Comparison of ENCODE assay signal across 9 cellular contexts in the genomic region with DNA sequence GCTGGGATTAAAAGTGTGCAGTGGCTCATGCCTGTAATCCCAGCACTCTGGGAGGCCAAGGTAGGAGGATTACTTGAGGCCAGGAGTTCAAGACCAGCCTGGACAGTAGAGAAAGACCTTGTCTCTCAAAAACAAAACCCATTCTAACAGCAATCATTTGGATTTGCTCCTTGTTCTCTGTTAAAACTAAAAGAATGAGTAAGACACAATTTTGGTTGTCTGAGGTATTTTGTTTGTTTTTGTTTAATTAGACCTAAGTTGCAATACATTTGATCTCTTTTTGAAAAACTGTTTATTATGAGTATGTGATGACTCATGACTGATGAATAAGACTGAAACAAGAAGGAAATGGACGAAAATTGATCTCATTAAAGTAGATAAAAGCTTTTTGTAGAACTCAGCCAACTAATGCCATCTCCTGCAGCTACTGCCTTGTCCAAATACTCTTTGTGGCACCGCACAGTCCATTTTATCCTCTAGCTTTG. TPM values are rescaled to one million over a fixed set of nuclear protein-coding genes. Genes with fewer than 3 reads are reported as not detected.
DNase-seq lines count a peak whose midpoint lies in the region; ATAC-seq, FAIRE-seq and TF ChIP-seq lines count a peak whose summit lies in the region.
"Had no signal": no experiment of that assay in that cellular context is flagged by ENCODE, and none has a peak within 500 bp of the region (broad histone marks: within the 10 kb centered on the region; RNA-seq: fewer than 3 reads in every experiment).

No MANE protein-coding gene starts in this region.

- H3K4ac ChIP-seq in mesendoderm (ENCODE audit: low read depth, low read length) = no peak overlapping the region

- H2BK15ac ChIP-seq in mesendoderm (replicated peaks; ENCODE audit: low read depth) = no peak overlapping the region

- H3K27ac ChIP-seq in RWPE2 (ENCODE audit: poor library complexity, severe bottlenecking) (peak overlapping the region; percentile 45), mesendoderm (ENCODE audit: low read depth, low read length) (no peak overlapping the region)

- peaks cover 30% of the 10 kb centered on the region for H3K79me2 ChIP-seq in mesendoderm (ENCODE audit: control insufficient read depth, insufficient read depth, low read length)

- no peak overlapping the region for H2BK120ac ChIP-seq in mesendoderm (ENCODE audit: low read depth, low read length)

- H3K4me3 ChIP-seq in RWPE2 (ENCODE audit: severe bottlenecking) (no peak overlapping the region), mesendoderm (ENCODE audit: low read length) (no peak overlapping the region)
- H3K4me3 ChIP-seq: heart left ventricle had no signal

- no peak overlapping the region for H2AK5ac ChIP-seq in mesendoderm (ENCODE audit: low read length)

- H4K8ac ChIP-seq in mesendoderm (ENCODE audit: low read depth, low read length) = no peak overlapping the region

- ATAC-seq in RWPE2 (ENCODE audit: low read depth) = peak; percentile 85
- ATAC-seq: heart left ventricle had no signal

- DNase-seq in AG08395 (ENCODE audit: low spot score) (peak; percentile 33), GM19239 (ENCODE audit: insufficient read length, low spot score) (no peak), RWPE2 (ENCODE audit: low spot score) (no peak), fibroblast of gingiva (ENCODE audit: low read depth) (peak; percentile 69), mesendoderm (no peak), NCI-H446 treated with DMSO at 0.1 percent for 48 hours (lab: John Stamatoyannopoulos, UW) (no peak), NCI-H226 (no peak), ACHN (no peak)
- DNase-seq: heart left ventricle had no signal

- no peak overlapping the region for H2BK5ac ChIP-seq in mesendoderm (ENCODE audit: low read length)

- peaks cover 8% of the 10 kb centered on the region for H3K79me1 ChIP-seq in mesendoderm (ENCODE audit: low read length)

- no peak overlapping the region for H3K9ac ChIP-seq in mesendoderm (ENCODE audit: low read length)

- H3K18ac ChIP-seq in mesendoderm (ENCODE audit: low read length) = no peak overlapping the region

- no peaks in the 10 kb centered on the region for H3K9me3 ChIP-seq in RWPE2 (ENCODE audit: severe bottlenecking)
- H3K9me3 ChIP-seq: heart left ventricle had no signal

- H3K27me3 ChIP-seq in RWPE2 (ENCODE audit: insufficient read depth, poor library complexity, severe bottlenecking) (no peaks in the 10 kb centered on the region), mesendoderm (ENCODE audit: insufficient read depth, low read length, poor library complexity) (no peaks in the 10 kb centered on the region)
- H3K27me3 ChIP-seq: heart left ventricle had no signal

- no peaks in the 10 kb centered on the region for H3K36me3 ChIP-seq in RWPE2 (ENCODE audit: low read depth)
- H3K36me3 ChIP-seq in mesendoderm (ENCODE audit: control insufficient read depth, insufficient read depth, low read length) = no peaks in the 10 kb centered on the region
- H3K36me3 ChIP-seq: heart left ventricle had no signal

- WGBS in mesendoderm (ENCODE audit: extremely low coverage, insufficient coverage, low lambda C conversion rate) = no CpG with 5 or more reads among the region's 2 CpGs

- no peak for TF ChIP-seq CTCF in RWPE2 (IDR thresholded peaks at IDR 0.05; ENCODE audit: poor library complexity, severe bottlenecking)

- peak; percentile 64 for FAIRE-seq in GM19239 (lab: Jason Lieb, UNC)

- in situ Hi-C loops in ACHN (cut with HindIII; ENCODE audit: low pct_ligation_motif_present, low pct_unique_long_range_greater_than_20kb, low sequenced_read_pairs) = no loop called here

- no peak overlapping the region for H3K23ac ChIP-seq in mesendoderm (ENCODE audit: low read length)

- peaks cover 14% of the 10 kb centered on the region for H3K4me1 ChIP-seq in RWPE2 (ENCODE audit: insufficient read depth, poor library complexity, severe bottlenecking)
- H3K4me1 ChIP-seq in mesendoderm (ENCODE audit: control insufficient read depth, low read depth, low read length) = no peaks in the 10 kb centered on the region

- H3K56ac ChIP-seq in mesendoderm (ENCODE audit: low read length) = no peak overlapping the region

- H3K4me2 ChIP-seq in mesendoderm (ENCODE audit: low read length) = no peak overlapping the region

- H4K5ac ChIP-seq in mesendoderm (ENCODE audit: low read length) = no peak overlapping the region

RNA-seq across cellular contexts. Expression of a gene that starts 29.0 kb away (rescaled TPM):
- polyA plus RNA-seq in mesendoderm (2013, experiment 1 of 2) = 42.2 TPM
- 42.7 TPM for polyA plus RNA-seq in mesendoderm (2013, experiment 2 of 2)

Comparison
In these comparisons a context has a peak if more than half of its experiments do, and no peak if none do; other contexts are left out.
1. DNase-seq: peak in AG08395 (single experiment) and fibroblast of gingiva (single experiment); none in GM19239 (single experiment), RWPE2 (single experiment), mesendoderm (single experiment), NCI-H446 treated with DMSO at 0.1 percent for 48 hours (single experiment), NCI-H226 (single experiment) and ACHN (single experiment).